ENCODE assay signal across 1 cellular context in the genomic region with DNA sequence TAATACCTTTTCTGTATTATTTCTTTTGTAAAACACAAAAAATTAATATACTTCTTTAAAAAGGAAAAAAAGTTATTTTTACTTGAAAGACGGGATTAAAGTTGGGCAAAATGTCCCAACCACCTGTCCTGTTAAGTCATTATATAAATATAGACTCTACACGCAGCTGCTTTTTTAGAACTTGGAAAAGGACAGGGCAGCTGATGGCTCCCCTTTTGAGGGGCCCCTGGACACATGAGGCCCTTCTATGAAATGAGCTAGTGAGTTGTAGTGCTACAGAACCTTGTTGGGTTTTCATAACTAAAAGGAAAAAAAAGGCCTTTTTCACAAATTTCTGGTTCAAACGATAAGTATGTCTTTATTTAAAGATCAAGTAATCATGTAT.
TF ChIP-seq lines count a peak whose summit lies in the region.

No MANE protein-coding gene starts in this region.

TF ChIP-seq in GM23338, 12 proteins besides CTCF, POLR2A, EP300 and RAD21:
- TF ChIP-seq JUNB (IDR thresholded peaks at IDR 0.05; ENCODE audit: unreplicated experiment) (no peak), EZH2 (IDR thresholded peaks at IDR 0.05; ENCODE audit: low read depth, unreplicated experiment) (no peak), ZNF114 (CRISPR knock-in tag; IDR thresholded peaks at IDR 0.05) (no peak), POLR2AphosphoS5 (IDR thresholded peaks at IDR 0.05; ENCODE audit: low read depth) (no peak), STAT1 (IDR thresholded peaks at IDR 0.05; ENCODE audit: unreplicated experiment) (no peak), NANOG (IDR thresholded peaks at IDR 0.05; ENCODE audit: borderline replicate concordance) (no peak), ZNF331 (CRISPR knock-in tag; IDR thresholded peaks at IDR 0.05; ENCODE audit: low read depth) (no peak), EZH2phosphoT487 (IDR thresholded peaks at IDR 0.05; ENCODE audit: unreplicated experiment) (no peak), CREB1 (CRISPR knock-in tag; IDR thresholded peaks at IDR 0.05; ENCODE audit: low read depth) (no peak)
- TF ChIP-seq, protein P1, sequence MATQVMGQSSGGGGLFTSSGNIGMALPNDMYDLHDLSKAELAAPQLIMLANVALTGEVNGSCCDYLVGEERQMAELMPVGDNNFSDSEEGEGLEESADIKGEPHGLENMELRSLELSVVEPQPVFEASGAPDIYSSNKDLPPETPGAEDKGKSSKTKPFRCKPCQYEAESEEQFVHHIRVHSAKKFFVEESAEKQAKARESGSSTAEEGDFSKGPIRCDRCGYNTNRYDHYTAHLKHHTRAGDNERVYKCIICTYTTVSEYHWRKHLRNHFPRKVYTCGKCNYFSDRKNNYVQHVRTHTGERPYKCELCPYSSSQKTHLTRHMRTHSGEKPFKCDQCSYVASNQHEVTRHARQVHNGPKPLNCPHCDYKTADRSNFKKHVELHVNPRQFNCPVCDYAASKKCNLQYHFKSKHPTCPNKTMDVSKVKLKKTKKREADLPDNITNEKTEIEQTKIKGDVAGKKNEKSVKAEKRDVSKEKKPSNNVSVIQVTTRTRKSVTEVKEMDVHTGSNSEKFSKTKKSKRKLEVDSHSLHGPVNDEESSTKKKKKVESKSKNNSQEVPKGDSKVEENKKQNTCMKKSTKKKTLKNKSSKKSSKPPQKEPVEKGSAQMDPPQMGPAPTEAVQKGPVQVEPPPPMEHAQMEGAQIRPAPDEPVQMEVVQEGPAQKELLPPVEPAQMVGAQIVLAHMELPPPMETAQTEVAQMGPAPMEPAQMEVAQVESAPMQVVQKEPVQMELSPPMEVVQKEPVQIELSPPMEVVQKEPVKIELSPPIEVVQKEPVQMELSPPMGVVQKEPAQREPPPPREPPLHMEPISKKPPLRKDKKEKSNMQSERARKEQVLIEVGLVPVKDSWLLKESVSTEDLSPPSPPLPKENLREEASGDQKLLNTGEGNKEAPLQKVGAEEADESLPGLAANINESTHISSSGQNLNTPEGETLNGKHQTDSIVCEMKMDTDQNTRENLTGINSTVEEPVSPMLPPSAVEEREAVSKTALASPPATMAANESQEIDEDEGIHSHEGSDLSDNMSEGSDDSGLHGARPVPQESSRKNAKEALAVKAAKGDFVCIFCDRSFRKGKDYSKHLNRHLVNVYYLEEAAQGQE (IDR thresholded peaks at IDR 0.05; ENCODE audit: unreplicated experiment), result no peak
- TF ChIP-seq, protein P2, sequence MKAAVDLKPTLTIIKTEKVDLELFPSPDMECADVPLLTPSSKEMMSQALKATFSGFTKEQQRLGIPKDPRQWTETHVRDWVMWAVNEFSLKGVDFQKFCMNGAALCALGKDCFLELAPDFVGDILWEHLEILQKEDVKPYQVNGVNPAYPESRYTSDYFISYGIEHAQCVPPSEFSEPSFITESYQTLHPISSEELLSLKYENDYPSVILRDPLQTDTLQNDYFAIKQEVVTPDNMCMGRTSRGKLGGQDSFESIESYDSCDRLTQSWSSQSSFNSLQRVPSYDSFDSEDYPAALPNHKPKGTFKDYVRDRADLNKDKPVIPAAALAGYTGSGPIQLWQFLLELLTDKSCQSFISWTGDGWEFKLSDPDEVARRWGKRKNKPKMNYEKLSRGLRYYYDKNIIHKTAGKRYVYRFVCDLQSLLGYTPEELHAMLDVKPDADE (IDR thresholded peaks at IDR 0.05), result no peak
- TF ChIP-seq, protein P3, sequence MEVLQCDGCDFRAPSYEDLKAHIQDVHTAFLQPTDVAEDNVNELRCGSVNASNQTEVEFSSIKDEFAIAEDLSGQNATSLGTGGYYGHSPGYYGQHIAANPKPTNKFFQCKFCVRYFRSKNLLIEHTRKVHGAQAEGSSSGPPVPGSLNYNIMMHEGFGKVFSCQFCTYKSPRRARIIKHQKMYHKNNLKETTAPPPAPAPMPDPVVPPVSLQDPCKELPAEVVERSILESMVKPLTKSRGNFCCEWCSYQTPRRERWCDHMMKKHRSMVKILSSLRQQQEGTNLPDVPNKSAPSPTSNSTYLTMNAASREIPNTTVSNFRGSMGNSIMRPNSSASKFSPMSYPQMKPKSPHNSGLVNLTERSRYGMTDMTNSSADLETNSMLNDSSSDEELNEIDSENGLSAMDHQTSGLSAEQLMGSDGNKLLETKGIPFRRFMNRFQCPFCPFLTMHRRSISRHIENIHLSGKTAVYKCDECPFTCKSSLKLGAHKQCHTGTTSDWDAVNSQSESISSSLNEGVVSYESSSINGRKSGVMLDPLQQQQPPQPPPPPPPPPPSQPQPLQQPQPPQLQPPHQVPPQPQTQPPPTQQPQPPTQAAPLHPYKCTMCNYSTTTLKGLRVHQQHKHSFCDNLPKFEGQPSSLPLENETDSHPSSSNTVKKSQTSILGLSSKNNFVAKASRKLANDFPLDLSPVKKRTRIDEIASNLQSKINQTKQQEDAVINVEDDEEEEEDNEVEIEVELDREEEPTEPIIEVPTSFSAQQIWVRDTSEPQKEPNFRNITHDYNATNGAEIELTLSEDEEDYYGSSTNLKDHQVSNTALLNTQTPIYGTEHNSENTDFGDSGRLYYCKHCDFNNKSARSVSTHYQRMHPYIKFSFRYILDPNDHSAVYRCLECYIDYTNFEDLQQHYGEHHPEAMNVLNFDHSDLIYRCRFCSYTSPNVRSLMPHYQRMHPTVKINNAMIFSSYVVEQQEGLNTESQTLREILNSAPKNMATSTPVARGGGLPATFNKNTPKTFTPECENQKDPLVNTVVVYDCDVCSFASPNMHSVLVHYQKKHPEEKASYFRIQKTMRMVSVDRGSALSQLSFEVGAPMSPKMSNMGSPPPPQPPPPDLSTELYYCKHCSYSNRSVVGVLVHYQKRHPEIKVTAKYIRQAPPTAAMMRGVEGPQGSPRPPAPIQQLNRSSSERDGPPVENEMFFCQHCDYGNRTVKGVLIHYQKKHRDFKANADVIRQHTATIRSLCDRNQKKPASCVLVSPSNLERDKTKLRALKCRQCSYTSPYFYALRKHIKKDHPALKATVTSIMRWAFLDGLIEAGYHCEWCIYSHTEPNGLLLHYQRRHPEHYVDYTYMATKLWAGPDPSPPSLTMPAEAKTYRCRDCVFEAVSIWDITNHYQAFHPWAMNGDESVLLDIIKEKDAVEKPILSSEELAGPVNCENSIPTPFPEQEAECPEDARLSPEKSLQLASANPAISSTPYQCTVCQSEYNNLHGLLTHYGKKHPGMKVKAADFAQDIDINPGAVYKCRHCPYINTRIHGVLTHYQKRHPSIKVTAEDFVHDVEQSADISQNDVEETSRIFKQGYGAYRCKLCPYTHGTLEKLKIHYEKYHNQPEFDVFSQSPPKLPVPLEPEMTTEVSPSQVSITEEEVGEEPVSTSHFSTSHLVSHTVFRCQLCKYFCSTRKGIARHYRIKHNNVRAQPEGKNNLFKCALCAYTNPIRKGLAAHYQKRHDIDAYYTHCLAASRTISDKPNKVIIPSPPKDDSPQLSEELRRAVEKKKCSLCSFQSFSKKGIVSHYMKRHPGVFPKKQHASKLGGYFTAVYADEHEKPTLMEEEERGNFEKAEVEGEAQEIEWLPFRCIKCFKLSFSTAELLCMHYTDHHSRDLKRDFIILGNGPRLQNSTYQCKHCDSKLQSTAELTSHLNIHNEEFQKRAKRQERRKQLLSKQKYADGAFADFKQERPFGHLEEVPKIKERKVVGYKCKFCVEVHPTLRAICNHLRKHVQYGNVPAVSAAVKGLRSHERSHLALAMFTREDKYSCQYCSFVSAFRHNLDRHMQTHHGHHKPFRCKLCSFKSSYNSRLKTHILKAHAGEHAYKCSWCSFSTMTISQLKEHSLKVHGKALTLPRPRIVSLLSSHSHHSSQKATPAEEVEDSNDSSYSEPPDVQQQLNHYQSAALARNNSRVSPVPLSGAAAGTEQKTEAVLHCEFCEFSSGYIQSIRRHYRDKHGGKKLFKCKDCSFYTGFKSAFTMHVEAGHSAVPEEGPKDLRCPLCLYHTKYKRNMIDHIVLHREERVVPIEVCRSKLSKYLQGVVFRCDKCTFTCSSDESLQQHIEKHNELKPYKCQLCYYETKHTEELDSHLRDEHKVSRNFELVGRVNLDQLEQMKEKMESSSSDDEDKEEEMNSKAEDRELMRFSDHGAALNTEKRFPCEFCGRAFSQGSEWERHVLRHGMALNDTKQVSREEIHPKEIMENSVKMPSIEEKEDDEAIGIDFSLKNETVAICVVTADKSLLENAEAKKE (CRISPR knock-in tag; IDR thresholded peaks at IDR 0.05), result no peak
